Comparison of ENCODE assay signal across 8 cellular contexts in genomic region chr19:17496337-17496997, GRCh38. TPM values are rescaled to one million over a fixed set of nuclear protein-coding genes. Genes with fewer than 3 reads are reported as not detected.
A peak's percentile ranks its signal among the peaks of the same experiment; 100 is the strongest.
DNase-seq lines count a peak whose midpoint lies in the region; ATAC-seq and TF ChIP-seq lines count a peak whose summit lies in the region.

No MANE protein-coding gene starts in this region.

- H3K9me2 ChIP-seq in hepatocyte (replicated peaks; ENCODE audit: insufficient read depth) = no peaks in the 10 kb centered on the region

- H3K36me3 ChIP-seq in CD4-positive, CD25-positive, alpha-beta regulatory T cell (ENCODE audit: control insufficient read depth, insufficient read depth, low read length) = no peaks in the 10 kb centered on the region
- H3K36me3 ChIP-seq in adrenal gland (replicated peaks in 1 of 2) (peaks cover 0 to 24% of the 10 kb centered on the region in 2 donors), hepatocyte (replicated peaks; ENCODE audit: insufficient read depth, low read depth) (no peaks in the 10 kb centered on the region)

- peak; percentile 95 for ATAC-seq in CD4-positive, CD25-positive, alpha-beta regulatory T cell (ENCODE audit: low read depth in 2 of 2)
- ATAC-seq in GM21447 (IDR thresholded peaks at IDR 0.05; ENCODE audit: unreplicated experiment) (peak; percentile 77), T-helper 17 cell (peak; percentile 99)

- H3K4me3 ChIP-seq in CD4-positive, CD25-positive, alpha-beta regulatory T cell (ENCODE audit: low read depth, low read length) = no peak overlapping the region
- H3K4me3 ChIP-seq in NB4 (ENCODE audit: low read depth, low read length) (no peak overlapping the region), adrenal gland (no peak overlapping the region), hepatocyte (no peak overlapping the region)

- no peaks in the 10 kb centered on the region for H4K20me1 ChIP-seq in hepatocyte (ENCODE audit: insufficient read depth, poor library complexity, severe bottlenecking)

- 37 to 48% (median 43%) methylated on average over 11 to 14 of the region's 14 CpGs for WGBS in adrenal gland, 4 donors
- 58% methylated on average over 11 of the region's 14 CpGs for WGBS in hepatocyte (ENCODE audit: low lambda C conversion rate, missing lambda C conversion rate)

- H3K4me3 Mint-ChIP-seq in CD4-positive, CD25-positive, alpha-beta regulatory T cell = peak overlapping the region in 1 of 4 donors; percentile 16
- H3K4me3 Mint-ChIP-seq in T-helper 17 cell = peak overlapping the region; percentile 39

- no peak overlapping the region for H3K27ac ChIP-seq in CD4-positive, CD25-positive, alpha-beta regulatory T cell (ENCODE audit: insufficient read depth, low read length, poor library complexity, severe bottlenecking)
- peak overlapping the region in 2 of 5 donors; percentile 12 to 17 for H3K27ac ChIP-seq in adrenal gland
- H3K27ac ChIP-seq in hepatocyte = no peak overlapping the region

- TF ChIP-seq CTCF in NB4 (IDR thresholded peaks at IDR 0.05; ENCODE audit: low read depth, low read length) (peak; percentile 99), adrenal gland (IDR thresholded peaks at IDR 0.05) (peak; percentile 78 to 94 (median 90)), hepatocyte (IDR thresholded peaks at IDR 0.05; ENCODE audit: poor library complexity) (peak; percentile 59)

- no peaks in the 10 kb centered on the region for H3K9me3 ChIP-seq in CD4-positive, CD25-positive, alpha-beta regulatory T cell (ENCODE audit: control insufficient read depth in 2 of 2, low read length in 2 of 2)
- no peaks in the 10 kb centered on the region for H3K9me3 ChIP-seq in T-helper 17 cell (ENCODE audit: control insufficient read depth, low read length, poor library complexity, severe bottlenecking)
- H3K9me3 ChIP-seq in adrenal gland (replicated peaks in 1 of 3) = no peaks in the 10 kb centered on the region
- no peaks in the 10 kb centered on the region for H3K9me3 ChIP-seq in hepatocyte (ENCODE audit: low read depth)

- DNase-seq in CD4-positive, CD25-positive, alpha-beta regulatory T cell = peak; percentile 55 to 88 (median 70)
- DNase-seq in NB4 (ENCODE audit: low read depth) (peak; percentile 87), T-helper 17 cell (peak; percentile 61 to 72 (median 63)), adrenal gland (peak; percentile 61 to 82 (median 80)), hepatocyte (ENCODE audit: low spot score) (peak; percentile 78), occipital lobe (lab: John Stamatoyannopoulos, UW) (no peak)
- peak; percentile 82 to 83 for DNase-seq in stimulated activated CD4-positive, alpha-beta T cell treated with anti-CD3 and anti-CD28 coated beads, Interleukin-15, amount 100 ng/mL, for 48 hours (ENCODE audit: low read depth in 2 of 2)

- no peak overlapping the region for H3K4me2 ChIP-seq in hepatocyte

- H3K9me3 Mint-ChIP-seq in CD4-positive, CD25-positive, alpha-beta regulatory T cell = no peaks in the 10 kb centered on the region

- H2AFZ ChIP-seq in hepatocyte = no peak overlapping the region

- no peaks in the 10 kb centered on the region for H3K79me2 ChIP-seq in hepatocyte

- no peaks in the 10 kb centered on the region for H3K27me3 ChIP-seq in CD4-positive, CD25-positive, alpha-beta regulatory T cell (ENCODE audit: control insufficient read depth, insufficient read depth, low read length)
- H3K27me3 ChIP-seq in adrenal gland = no peaks in the 10 kb centered on the region
- H3K27me3 ChIP-seq in hepatocyte = no peaks in the 10 kb centered on the region

- no peaks in the 10 kb centered on the region for H3K27me3 Mint-ChIP-seq in CD4-positive, CD25-positive, alpha-beta regulatory T cell
- no peaks in the 10 kb centered on the region for H3K27me3 Mint-ChIP-seq in T-helper 17 cell

- H3K36me3 Mint-ChIP-seq in CD4-positive, CD25-positive, alpha-beta regulatory T cell = no peaks in the 10 kb centered on the region
- peaks cover 3% of the 10 kb centered on the region for H3K36me3 Mint-ChIP-seq in T-helper 17 cell (ENCODE audit: low read depth)

- intact Hi-C loops in adrenal gland (cut with DNase I) = loop anchor here (10.0 kb wide), 1 partner anchor 78 kb away; no protein-coding TSS in a partner anchor

- H3K4me1 Mint-ChIP-seq in CD4-positive, CD25-positive, alpha-beta regulatory T cell = peaks cover 0 to 21% (median 7%) of the 10 kb centered on the region in 4 donors
- peaks cover 17% of the 10 kb centered on the region for H3K4me1 Mint-ChIP-seq in T-helper 17 cell

- no peak overlapping the region for H3K27ac Mint-ChIP-seq in CD4-positive, CD25-positive, alpha-beta regulatory T cell
- no peak overlapping the region for H3K27ac Mint-ChIP-seq in T-helper 17 cell

- TF ChIP-seq POLR2A in NB4 (IDR thresholded peaks at IDR 0.05; ENCODE audit: extremely low read depth, insufficient read length) = no peak
- TF ChIP-seq POLR2A in adrenal gland (IDR thresholded peaks at IDR 0.05) = no peak

- peaks cover 8% of the 10 kb centered on the region for H3K4me1 ChIP-seq in CD4-positive, CD25-positive, alpha-beta regulatory T cell (ENCODE audit: control insufficient read depth, insufficient read depth, low read length, poor library complexity, severe bottlenecking)
- H3K4me1 ChIP-seq in adrenal gland (replicated peaks in 1 of 2) (peaks cover 8 to 30% of the 10 kb centered on the region in 2 donors), hepatocyte (ENCODE audit: insufficient read depth) (no peaks in the 10 kb centered on the region)

RNA-seq across cellular contexts. Expression of gene PGLS, which starts 15.0 kb away (rescaled TPM):
- 49.9 TPM for total RNA-seq in CD4-positive, CD25-positive, alpha-beta regulatory T cell
- polyA plus RNA-seq in CD4-positive, CD25-positive, alpha-beta regulatory T cell = 10 to 100 TPM; 60.5 to 76.0 (median 63.8) TPM
- total RNA-seq in T-helper 17 cell (10 to 100 TPM; 48.6 to 53.7 TPM), adrenal gland (100 to 1,000 TPM in 7 of 8 donors, 10 to 100 TPM in 1; 80.4 to 181 (median 129) TPM), hepatocyte (89.9 and 94.4 TPM in 2 replicates), occipital lobe (36.3 TPM)
- polyA plus RNA-seq in adrenal gland (100 to 1,000 TPM in 2 of 3 donors, 10 to 100 TPM in 1; 36.1 to 200 (median 134) TPM), hepatocyte (98.7 and 122 TPM in 2 replicates)

RNA-seq across cellular contexts. Expression of gene SLC27A1, which starts 26.1 kb away (rescaled TPM):
- 4.6 TPM for total RNA-seq in CD4-positive, CD25-positive, alpha-beta regulatory T cell
- 1 to 10 TPM; 3.9 to 5.2 (median 4.1) TPM for polyA plus RNA-seq in CD4-positive, CD25-positive, alpha-beta regulatory T cell
- total RNA-seq in T-helper 17 cell (1 to 10 TPM; 5.8 to 7.1 TPM), adrenal gland (100 to 1,000 TPM in 1 of 8 donors, 10 to 100 TPM in 7; 22.1 to 107 (median 56.8) TPM), hepatocyte (6.2 and 8.7 TPM in 2 replicates), occipital lobe (14.2 TPM)
- polyA plus RNA-seq in adrenal gland (10 to 100 TPM in 2 of 3 donors, 1 to 10 TPM in 1; 6.8 to 78.8 (median 33.3) TPM), hepatocyte (8.6 and 10.9 TPM in 2 replicates)

RNA-seq across cellular contexts. Expression of gene NXNL1, which starts 35.7 kb away (rescaled TPM):
- not detected for total RNA-seq in CD4-positive, CD25-positive, alpha-beta regulatory T cell
- polyA plus RNA-seq in CD4-positive, CD25-positive, alpha-beta regulatory T cell = not detected
- total RNA-seq in T-helper 17 cell (not detected), adrenal gland (1 to 10 TPM in 2 of 8 donors, under 1 TPM in 3, not detected in 3; 0.41 to 2.7 (median 0.92) TPM), hepatocyte (not detected in 2 replicates), occipital lobe (not detected)
- polyA plus RNA-seq in adrenal gland (1 to 10 TPM in 2 of 3 donors, not detected in 1; 2.6 to 4.8 TPM), hepatocyte (0.17 TPM in 1 of 2 replicates, not detected in the other)

RNA-seq across cellular contexts. Expression of gene TMEM221, which starts 48.0 kb away (rescaled TPM):
- not detected for total RNA-seq in CD4-positive, CD25-positive, alpha-beta regulatory T cell
- under 1 TPM in 1 of 4 donors, not detected in 3; 0.16 TPM for polyA plus RNA-seq in CD4-positive, CD25-positive, alpha-beta regulatory T cell
- not detected for total RNA-seq in T-helper 17 cell
- 1 to 10 TPM in 7 of 8 donors, under 1 TPM in 1; 0.26 to 8.7 (median 5.7) TPM for total RNA-seq in adrenal gland
- 1 to 10 TPM in 2 of 3 donors, under 1 TPM in 1; 0.77 to 2.8 (median 1.9) TPM for polyA plus RNA-seq in adrenal gland
- 1.0 and 1.2 TPM in 2 replicates for total RNA-seq in hepatocyte
- 2.0 and 2.5 TPM in 2 replicates for polyA plus RNA-seq in hepatocyte
- total RNA-seq in occipital lobe = 0.94 TPM

RNA-seq across cellular contexts. Expression of gene COLGALT1, which starts 59.0 kb away (rescaled TPM):
- total RNA-seq in CD4-positive, CD25-positive, alpha-beta regulatory T cell = 40.6 TPM
- 10 to 100 TPM; 17.1 to 18.9 (median 17.8) TPM for polyA plus RNA-seq in CD4-positive, CD25-positive, alpha-beta regulatory T cell
- total RNA-seq in T-helper 17 cell (10 to 100 TPM; 42.1 to 42.4 TPM), adrenal gland (10 to 100 TPM; 38.3 to 79.1 (median 61.6) TPM), hepatocyte (55.4 and 61.3 TPM in 2 replicates), occipital lobe (20.7 TPM)
- polyA plus RNA-seq in adrenal gland (10 to 100 TPM; 30.7 to 81.0 (median 39.8) TPM), hepatocyte (54.9 and 58.9 TPM in 2 replicates)
